33 cellular contexts compared by ENCODE assay signal in the genomic region with DNA sequence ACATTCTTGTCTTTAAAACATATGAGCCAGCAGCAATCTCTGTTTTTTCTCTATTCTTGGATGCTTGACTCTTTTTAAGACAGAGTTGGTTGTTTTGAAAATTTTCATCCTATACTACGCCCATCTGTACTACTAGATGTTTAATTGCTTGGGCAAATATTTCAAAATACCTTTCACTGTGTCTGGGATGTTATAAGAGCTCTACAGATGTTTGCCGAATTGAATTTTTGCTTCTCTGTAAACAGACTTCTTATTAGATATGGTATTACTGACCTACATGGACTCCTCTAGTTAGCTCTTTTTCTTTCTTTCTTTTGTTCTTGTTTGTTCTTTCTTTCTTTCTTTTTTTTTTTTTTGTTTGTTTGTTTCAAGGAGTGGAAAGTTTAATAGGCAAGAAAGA.
"Had no signal": no experiment of that assay in that cellular context is flagged by ENCODE, and none has a peak within 500 bp of the region (broad histone marks: within the 10 kb centered on the region; RNA-seq: fewer than 3 reads in every experiment).

No MANE protein-coding gene starts in this region.

- H3K27ac Mint-ChIP-seq: activated B cell treated with CpG ODN at 0.5 μM for 24 hours; activated CD4-positive, alpha-beta memory T cell treated with anti-CD3 and anti-CD28 coated beads for 36 hours; activated CD4-positive, alpha-beta T cell treated with anti-CD3 and anti-CD28 coated beads, Interleukin-2, amount 10 ng/mL, durations not matched to agents 24 days and 14 days; activated CD8-positive, alpha-beta T cell treated with anti-CD3 and anti-CD28 coated beads for 36 hours; activated naive CD4-positive, alpha-beta T cell treated with anti-CD3 and anti-CD28 coated beads, Interleukin-2, amount 10 ng/mL, durations not matched to agents 7 days and 5 days; activated naive CD4-positive, alpha-beta T cell treated with anti-CD3 and anti-CD28 coated beads, Interleukin-2, amount 50 U/mL, for 24 hours; activated naive CD8-positive, alpha-beta T cell; activated naive CD8-positive, alpha-beta T cell treated with anti-CD3 and anti-CD28 coated beads, Interleukin-2, amount 10 ng/mL, durations not matched to agents 7 days and 5 days; activated naive CD8-positive, alpha-beta T cell treated with anti-CD3 and anti-CD28 coated beads, Interleukin-2, amount 50 U/mL, for 24 hours; activated T-cell treated with anti-CD3 and anti-CD28 coated beads, Interleukin-2, amount 50 U/mL, for 24 hours; activated T-helper 2 cell treated with anti-CD3 and anti-CD28 coated beads, Interferon-gamma antibody, Interleukin-2, Interleukin-4, amounts not matched to agents 10 μg/mL and 5 μg/mL and 100 μg/mL, durations not matched to agents 14 hours and 24 hours and 36 hours; T-helper 1 cell treated with Interleukin-12 subunit alpha and Interleukin-12 subunit beta and Interleukin-4 antibody, amounts not matched to agents 30 μg/mL and 1 μg/mL, for 36 hours; T-helper 2 cell treated with Interferon-gamma antibody and Interleukin-4, amounts not matched to agents 5 μg/mL and 100 μg/mL, for 36 hours had no signal

- H3K4me3 Mint-ChIP-seq: activated B cell treated with CpG ODN at 0.5 μM for 24 hours; activated CD4-positive, alpha-beta memory T cell treated with anti-CD3 and anti-CD28 coated beads for 36 hours; activated CD4-positive, alpha-beta T cell treated with anti-CD3 and anti-CD28 coated beads, Interleukin-2, amount 10 ng/mL, durations not matched to agents 24 days and 14 days; activated CD8-positive, alpha-beta T cell treated with anti-CD3 and anti-CD28 coated beads for 36 hours; activated naive CD4-positive, alpha-beta T cell treated with anti-CD3 and anti-CD28 coated beads, Interleukin-2, amount 10 ng/mL, durations not matched to agents 7 days and 5 days; activated naive CD4-positive, alpha-beta T cell treated with anti-CD3 and anti-CD28 coated beads, Interleukin-2, amount 50 U/mL, for 24 hours; activated naive CD8-positive, alpha-beta T cell; activated naive CD8-positive, alpha-beta T cell treated with anti-CD3 and anti-CD28 coated beads, Interleukin-2, amount 10 ng/mL, durations not matched to agents 7 days and 5 days; activated naive CD8-positive, alpha-beta T cell treated with anti-CD3 and anti-CD28 coated beads, Interleukin-2, amount 50 U/mL, for 24 hours; activated T-cell treated with anti-CD3 and anti-CD28 coated beads, Interleukin-2, amount 50 U/mL, for 24 hours; brain; central memory CD8-positive, alpha-beta T cell; T-helper 1 cell treated with Interleukin-12 subunit alpha and Interleukin-12 subunit beta and Interleukin-4 antibody, amounts not matched to agents 30 μg/mL and 1 μg/mL, for 36 hours; T-helper 2 cell treated with Interferon-gamma antibody and Interleukin-4, amounts not matched to agents 5 μg/mL and 100 μg/mL, for 36 hours had no signal

- H3K4me3 ChIP-seq: ascending aorta, cardiac muscle cell had no signal

- H3K27me3 Mint-ChIP-seq: activated B cell treated with CpG ODN at 0.5 μM for 24 hours; activated CD4-positive, alpha-beta memory T cell treated with anti-CD3 and anti-CD28 coated beads for 36 hours; activated CD4-positive, alpha-beta T cell treated with anti-CD3 and anti-CD28 coated beads, Interleukin-2, amount 10 ng/mL, durations not matched to agents 24 days and 14 days; activated CD8-positive, alpha-beta T cell treated with anti-CD3 and anti-CD28 coated beads for 36 hours; activated naive CD4-positive, alpha-beta T cell treated with anti-CD3 and anti-CD28 coated beads, Interleukin-2, amount 10 ng/mL, durations not matched to agents 7 days and 5 days; activated naive CD4-positive, alpha-beta T cell treated with anti-CD3 and anti-CD28 coated beads, Interleukin-2, amount 50 U/mL, for 24 hours; activated naive CD8-positive, alpha-beta T cell; activated naive CD8-positive, alpha-beta T cell treated with anti-CD3 and anti-CD28 coated beads, Interleukin-2, amount 10 ng/mL, durations not matched to agents 7 days and 5 days; activated naive CD8-positive, alpha-beta T cell treated with anti-CD3 and anti-CD28 coated beads, Interleukin-2, amount 50 U/mL, for 24 hours; activated T-cell treated with anti-CD3 and anti-CD28 coated beads, Interleukin-2, amount 50 U/mL, for 24 hours; brain; central memory CD8-positive, alpha-beta T cell had no signal

- H3K9me3 Mint-ChIP-seq: activated B cell treated with CpG ODN at 0.5 μM for 24 hours; activated CD4-positive, alpha-beta memory T cell treated with anti-CD3 and anti-CD28 coated beads for 36 hours; activated CD4-positive, alpha-beta T cell treated with anti-CD3 and anti-CD28 coated beads, Interleukin-2, amount 10 ng/mL, durations not matched to agents 24 days and 14 days; activated CD8-positive, alpha-beta T cell treated with anti-CD3 and anti-CD28 coated beads for 36 hours; activated naive CD4-positive, alpha-beta T cell treated with anti-CD3 and anti-CD28 coated beads, Interleukin-2, amount 10 ng/mL, durations not matched to agents 7 days and 5 days; activated naive CD4-positive, alpha-beta T cell treated with anti-CD3 and anti-CD28 coated beads, Interleukin-2, amount 50 U/mL, for 24 hours; activated naive CD8-positive, alpha-beta T cell treated with anti-CD3 and anti-CD28 coated beads, Interleukin-2, amount 10 ng/mL, durations not matched to agents 7 days and 5 days; activated naive CD8-positive, alpha-beta T cell treated with anti-CD3 and anti-CD28 coated beads, Interleukin-2, amount 50 U/mL, for 24 hours; activated T-cell treated with anti-CD3 and anti-CD28 coated beads, Interleukin-2, amount 50 U/mL, for 24 hours; activated T-helper 2 cell treated with anti-CD3 and anti-CD28 coated beads, Interferon-gamma antibody, Interleukin-2, Interleukin-4, amounts not matched to agents 10 μg/mL and 5 μg/mL and 100 μg/mL, durations not matched to agents 14 hours and 24 hours and 36 hours; brain; central memory CD8-positive, alpha-beta T cell; T-helper 1 cell treated with Interleukin-12 subunit alpha and Interleukin-12 subunit beta and Interleukin-4 antibody, amounts not matched to agents 30 μg/mL and 1 μg/mL, for 36 hours; T-helper 2 cell treated with Interferon-gamma antibody and Interleukin-4, amounts not matched to agents 5 μg/mL and 100 μg/mL, for 36 hours had no signal

- H3K4me1 Mint-ChIP-seq: activated B cell treated with CpG ODN at 0.5 μM for 24 hours; activated CD4-positive, alpha-beta T cell treated with anti-CD3 and anti-CD28 coated beads, Interleukin-2, amount 10 ng/mL, durations not matched to agents 24 days and 14 days; activated naive CD4-positive, alpha-beta T cell treated with anti-CD3 and anti-CD28 coated beads, Interleukin-2, amount 10 ng/mL, durations not matched to agents 7 days and 5 days; activated naive CD4-positive, alpha-beta T cell treated with anti-CD3 and anti-CD28 coated beads, Interleukin-2, amount 50 U/mL, for 24 hours; activated naive CD8-positive, alpha-beta T cell treated with anti-CD3 and anti-CD28 coated beads, Interleukin-2, amount 10 ng/mL, durations not matched to agents 7 days and 5 days; activated naive CD8-positive, alpha-beta T cell treated with anti-CD3 and anti-CD28 coated beads, Interleukin-2, amount 50 U/mL, for 24 hours; central memory CD8-positive, alpha-beta T cell had no signal

- DNase-seq: activated B cell treated with CpG ODN at 0.5 μM for 24 hours; activated CD4-positive, alpha-beta memory T cell treated with anti-CD3 and anti-CD28 coated beads for 36 hours; activated CD4-positive, alpha-beta T cell treated with anti-CD3 and anti-CD28 coated beads for 4 hours; activated CD4-positive, alpha-beta T cell treated with anti-CD3 and anti-CD28 coated beads, Interleukin-2, amount 10 ng/mL, durations not matched to agents 24 days and 14 days; activated CD4-positive, alpha-beta T cell treated with anti-CD3 and anti-CD28 coated beads, Interleukin-2, amount 50 U/mL, for 1 hour; activated CD4-positive, alpha-beta T cell treated with anti-CD3 and anti-CD28 coated beads, Interleukin-2, amount 50 U/mL, for 4 hours; activated CD4-positive, CD25-positive, alpha-beta regulatory T cell treated with anti-CD3 and anti-CD28 coated beads, Interleukin-2, amount 50 U/mL, for 72 hours; activated CD8-positive, alpha-beta memory T cell treated with anti-CD3 and anti-CD28 coated beads, Interleukin-2, amount 50 U/mL, for 48 hours; activated CD8-positive, alpha-beta T cell treated with anti-CD3 and anti-CD28 coated beads for 36 hours; activated effector memory CD4-positive, alpha-beta T cell treated with Interleukin-2 at 50 U/mL for 16 hours; activated gamma-delta T cell; activated naive CD4-positive, alpha-beta T cell treated with anti-CD3 and anti-CD28 coated beads, Interleukin-2, amount 10 ng/mL, durations not matched to agents 7 days and 5 days; activated naive CD4-positive, alpha-beta T cell treated with Interleukin-2 at 50 U/mL for 16 hours; activated naive CD8-positive, alpha-beta T cell treated with anti-CD3 and anti-CD28 coated beads, Interleukin-2, amount 10 ng/mL, durations not matched to agents 7 days and 5 days; activated naive CD8-positive, alpha-beta T cell treated with anti-CD3 and anti-CD28 coated beads, Interleukin-2, amount 50 U/mL, for 24 hours; activated T-cell treated with anti-CD3 and anti-CD28 coated beads, Interleukin-2, amount 50 U/mL, for 24 hours; activated T-cell treated with anti-CD3 and anti-CD28 coated beads, Interleukin-2, amount 50 U/mL, for 48 hours; amygdala; anterior cingulate cortex; caudate nucleus; cerebellar nuclear complex; T-helper 1 cell; T-helper 2 cell; T-helper 9 cell had no signal

- ATAC-seq: activated CD8-positive, alpha-beta T cell treated with anti-CD3 and anti-CD28 coated beads for 36 hours; activated naive CD8-positive, alpha-beta T cell treated with anti-CD3 and anti-CD28 coated beads, Interleukin-2, amount 50 U/mL, for 24 hours had no signal

- H3K36me3 Mint-ChIP-seq: activated CD4-positive, alpha-beta memory T cell treated with anti-CD3 and anti-CD28 coated beads for 36 hours; activated naive CD4-positive, alpha-beta T cell treated with anti-CD3 and anti-CD28 coated beads, Interleukin-2, amount 10 ng/mL, durations not matched to agents 7 days and 5 days; activated naive CD4-positive, alpha-beta T cell treated with anti-CD3 and anti-CD28 coated beads, Interleukin-2, amount 50 U/mL, for 24 hours; activated naive CD8-positive, alpha-beta T cell treated with anti-CD3 and anti-CD28 coated beads, Interleukin-2, amount 10 ng/mL, durations not matched to agents 7 days and 5 days; brain had no signal
